ENCODE assay signal across 22 cellular contexts in the genomic region with DNA sequence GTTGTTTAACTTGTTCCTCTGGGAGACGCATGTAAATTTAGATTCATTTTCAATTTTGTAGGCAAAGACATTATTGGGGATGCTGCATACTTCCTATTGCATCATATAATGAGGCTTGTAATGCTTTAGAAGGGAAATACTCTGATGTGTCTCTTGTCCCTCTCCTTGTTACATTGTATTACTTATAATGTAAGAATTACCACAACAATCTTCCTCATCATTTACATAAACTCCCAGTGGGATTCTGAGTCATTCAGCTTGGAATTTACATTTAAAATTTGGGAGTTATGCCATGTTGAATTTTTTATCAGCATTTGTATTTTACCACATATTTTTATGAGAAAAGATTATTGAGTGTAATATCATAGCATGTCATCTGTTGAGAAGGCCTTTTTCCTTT.
DNase-seq lines count a peak whose midpoint lies in the region; ATAC-seq, FAIRE-seq and TF ChIP-seq lines count a peak whose summit lies in the region.
"Had no signal": no experiment of that assay in that cellular context is flagged by ENCODE, and none has a peak within 500 bp of the region (broad histone marks: within the 10 kb centered on the region; RNA-seq: fewer than 3 reads in every experiment).

No MANE protein-coding gene starts in this region.

- no peaks in the 10 kb centered on the region for H3K36me3 Mint-ChIP-seq in activated naive CD4-positive, alpha-beta T cell treated with anti-CD3 and anti-CD28 coated beads, Interleukin-2, amount 10 ng/mL, durations not matched to agents 7 days and 5 days
- no peaks in the 10 kb centered on the region for H3K36me3 Mint-ChIP-seq in endodermal cell (ENCODE audit: low read depth)

- no peak overlapping the region for H3K4me3 Mint-ChIP-seq in activated naive CD4-positive, alpha-beta T cell treated with anti-CD3 and anti-CD28 coated beads, Interleukin-2, amount 10 ng/mL, durations not matched to agents 7 days and 5 days
- no peak overlapping the region for H3K4me3 Mint-ChIP-seq in endodermal cell
- H3K4me3 Mint-ChIP-seq: activated CD4-positive, alpha-beta T cell treated with anti-CD3 and anti-CD28 coated beads for 36 hours; natural killer cell had no signal

- POLR2A ChIA-PET in HepG2 (lab: Yijun Ruan, JAX): no interaction called here

- no peaks in the 10 kb centered on the region for H3K79me2 ChIP-seq in HepG2 (ENCODE audit: insufficient read depth, low read length)

- TF ChIP-seq POLR2A in HepG2 (IDR thresholded peaks at IDR 0.05; ENCODE audit: insufficient read depth in 1 of 2, low read depth in 2 of 2, low read length in 2 of 2): no peak
- TF ChIP-seq POLR2A in right lobe of liver (IDR thresholded peaks at IDR 0.05): no peak

- no peak overlapping the region for H2AFZ ChIP-seq in HepG2 (ENCODE audit: low read length)

- H3K27ac ChIP-seq in HepG2 (ENCODE audit: extremely low read length, insufficient read depth, low read length) (no peak overlapping the region), right lobe of liver (no peak overlapping the region), endodermal cell (ENCODE audit: low read depth, low read length) (no peak overlapping the region)
- H3K27ac ChIP-seq: A549, psoas muscle, SJSA1 had no signal

- in situ Hi-C loops in HepG2 (cut with HindIII; ENCODE audit: extremely low pct_ligation_motif_present, low pct_unique_long_range_greater_than_20kb): no loop called here

- no peaks in the 10 kb centered on the region for H3K4me1 Mint-ChIP-seq in activated naive CD4-positive, alpha-beta T cell treated with anti-CD3 and anti-CD28 coated beads, Interleukin-2, amount 10 ng/mL, durations not matched to agents 7 days and 5 days
- peaks cover 4% of the 10 kb centered on the region for H3K4me1 Mint-ChIP-seq in endodermal cell
- H3K4me1 Mint-ChIP-seq: activated CD4-positive, alpha-beta T cell treated with anti-CD3 and anti-CD28 coated beads for 36 hours; natural killer cell had no signal

- TF ChIP-seq EP300 in HepG2 (IDR thresholded peaks at IDR 0.05; ENCODE audit: low read depth in 2 of 2, low read length in 2 of 2): no peak
- no peak for TF ChIP-seq EP300 in HepG2 (CRISPR knock-in tag; IDR thresholded peaks at IDR 0.05; ENCODE audit: borderline replicate concordance)

- BruUV-seq in HepG2 (replicated peaks; lab: Mats Ljungman, UMichigan): no TSS peak

- TF ChIP-seq CTCF in HepG2 (CRISPR knock-in tag; IDR thresholded peaks at IDR 0.05) (no peak), right lobe of liver (IDR thresholded peaks at IDR 0.05) (no peak), fibroblast of pulmonary artery (IDR thresholded peaks at IDR 0.05; ENCODE audit: low read length, missing control alignments) (no peak), endodermal cell (conservative IDR thresholded peaks at IDR 0.05) (no peak)

- H3K4me1 ChIP-seq in HepG2 (ENCODE audit: insufficient read depth, low read length) (no peaks in the 10 kb centered on the region), right lobe of liver (no peaks in the 10 kb centered on the region), endodermal cell (ENCODE audit: control insufficient read depth, insufficient read depth, low read length) (no peaks in the 10 kb centered on the region)
- H3K4me1 ChIP-seq: A549, psoas muscle, SJSA1 had no signal

- intact Hi-C loops in HepG2 (cut with micrococcal nuclease; ENCODE audit: unreplicated experiment) (no loop called here), right lobe of liver (cut with DNase I) (no loop called here)

- H3K4me3 ChIP-seq in HepG2 (replicated peaks in 1 of 3; ENCODE audit: insufficient read depth in 1 of 3, low read depth in 2 of 3, low read length in 3 of 3) (no peak overlapping the region), right lobe of liver (no peak overlapping the region), fibroblast of pulmonary artery (replicated peaks; ENCODE audit: low read depth, low read length) (no peak overlapping the region), endodermal cell (ENCODE audit: low read length) (no peak overlapping the region)
- H3K4me3 ChIP-seq: A549, psoas muscle, SJSA1 had no signal

- FAIRE-seq in HepG2 (lab: Jason Lieb, UNC): no peak
- FAIRE-seq: A549, bronchial epithelial cell, frontal cortex had no signal

- CTCF ChIA-PET in HepG2 (lab: Yijun Ruan, JAX; ENCODE audit: low intra/inter-chr PET ratio, low total read pairs): no interaction called here
- CTCF ChIA-PET in activated naive CD4-positive, alpha-beta T cell treated with anti-CD3 and anti-CD28 coated beads, Interleukin-2, amount 10 ng/mL, durations not matched to agents 7 days and 5 days (lab: Charles Lee): no interaction called here

- H3K27ac Mint-ChIP-seq in activated naive CD4-positive, alpha-beta T cell treated with anti-CD3 and anti-CD28 coated beads, Interleukin-2, amount 10 ng/mL, durations not matched to agents 7 days and 5 days: no peak overlapping the region
- H3K27ac Mint-ChIP-seq in endodermal cell: no peak overlapping the region
- H3K27ac Mint-ChIP-seq: activated CD4-positive, alpha-beta T cell treated with anti-CD3 and anti-CD28 coated beads for 36 hours; natural killer cell had no signal

- DNase-seq in HepG2 (ENCODE audit: low spot score) (no peak), right lobe of liver (no peak), amniotic epithelial cell (ENCODE audit: low read depth) (peak; percentile 42), fibroblast of pulmonary artery (ENCODE audit: low read depth) (peak; percentile 83), endodermal cell (no peak), epidermal melanocyte (ENCODE audit: insufficient read length, low spot score) (no peak)
- no peak for DNase-seq in activated naive CD4-positive, alpha-beta T cell treated with anti-CD3 and anti-CD28 coated beads, Interleukin-2, amount 10 ng/mL, durations not matched to agents 7 days and 5 days
- DNase-seq: activated CD4-positive, alpha-beta T cell treated with anti-CD3 and anti-CD28 coated beads for 36 hours; activated CD8-positive, alpha-beta memory T cell treated with anti-CD3 and anti-CD28 coated beads, Interleukin-2, amount 50 U/mL, for 4 hours; activated naive CD4-positive, alpha-beta T cell; MV-4-11; natural killer cell; NCI-H2081; NCI-H526 treated with DMSO at 0.1 percent for 48 hours; OCI-M1; psoas muscle; stimulated activated naive CD8-positive, alpha-beta T cell treated with anti-CD3 and anti-CD28 coated beads, Interleukin-15, Interleukin-2, amounts not matched to agents 100 U/mL and 50 U/mL, for 24 hours had no signal

- no peak overlapping the region for H3K4me2 ChIP-seq in HepG2 (ENCODE audit: low read depth, low read length)
- H3K4me2 ChIP-seq: A549 had no signal

- peaks cover 64% of the 10 kb centered on the region for H3K9me3 ChIP-seq in HepG2 (ENCODE audit: low read length)
- H3K9me3 ChIP-seq in right lobe of liver: no peaks in the 10 kb centered on the region
- no peaks in the 10 kb centered on the region for H3K9me3 ChIP-seq in endodermal cell (ENCODE audit: control insufficient read depth, low read length)
- H3K9me3 ChIP-seq: A549, psoas muscle had no signal

- H3K9me3 Mint-ChIP-seq in activated naive CD4-positive, alpha-beta T cell treated with anti-CD3 and anti-CD28 coated beads, Interleukin-2, amount 10 ng/mL, durations not matched to agents 7 days and 5 days: peaks cover 18% of the 10 kb centered on the region
- no peaks in the 10 kb centered on the region for H3K9me3 Mint-ChIP-seq in endodermal cell

- no peaks in the 10 kb centered on the region for H4K20me1 ChIP-seq in HepG2 (ENCODE audit: insufficient read depth, low read length)

- H3K9ac ChIP-seq in HepG2 (ENCODE audit: insufficient read depth, low read depth, low read length) (no peak overlapping the region), endodermal cell (ENCODE audit: extremely low read depth, low read length, poor library complexity, severe bottlenecking) (no peak overlapping the region)

- no peaks in the 10 kb centered on the region for H3K36me3 ChIP-seq in HepG2 (replicated peaks in 1 of 2; ENCODE audit: control insufficient read depth in 1 of 2, insufficient read depth in 2 of 2, low read length in 2 of 2)
- H3K36me3 ChIP-seq in right lobe of liver: no peaks in the 10 kb centered on the region
- H3K36me3 ChIP-seq in endodermal cell (ENCODE audit: control insufficient read depth, insufficient read depth, low read length): no peaks in the 10 kb centered on the region
- H3K36me3 ChIP-seq: SJSA1 had no signal

- 55% methylated on average over 1 of the region's 1 CpG for WGBS in HepG2 (ENCODE audit: low lambda C conversion rate)
- 80% methylated on average over 1 of the region's 1 CpG for WGBS in right lobe of liver (ENCODE audit: insufficient coverage, low coverage, low lambda C conversion rate, missing lambda C conversion rate)
- whole genome bisulfite sequencing in endodermal cell (ENCODE audit: insufficient coverage in 1 of 2, insufficient read length in 1 of 2), 2 experiments: 100% methylated on average over 1 of the region's 1 CpG; no CpG with 5 or more reads in 1 of the 2 experiments

- H3K27me3 ChIP-seq in HepG2 (ENCODE audit: control insufficient read depth in 1 of 2, insufficient read depth in 2 of 2, low read length in 2 of 2) (no peaks in the 10 kb centered on the region), right lobe of liver (no peaks in the 10 kb centered on the region), endodermal cell (ENCODE audit: control insufficient read depth, insufficient read depth, low read length, poor library complexity, severe bottlenecking) (no peaks in the 10 kb centered on the region)
- H3K27me3 ChIP-seq: SJSA1 had no signal

- no peak for TF ChIP-seq RAD21 in HepG2 (CRISPR knock-in tag; IDR thresholded peaks at IDR 0.05)

- ATAC-seq in HepG2 (no peak), right lobe of liver (no peak), GM21360 (IDR thresholded peaks at IDR 0.05; ENCODE audit: unreplicated experiment) (no peak)
- ATAC-seq: A549; activated CD4-positive, alpha-beta T cell treated with anti-CD3 and anti-CD28 coated beads for 36 hours; natural killer cell; psoas muscle; stimulated activated naive CD8-positive, alpha-beta T cell treated with anti-CD3 and anti-CD28 coated beads, Interleukin-15, Interleukin-2, amounts not matched to agents 100 U/mL and 50 U/mL, for 24 hours had no signal

- H3K27me3 Mint-ChIP-seq in activated naive CD4-positive, alpha-beta T cell treated with anti-CD3 and anti-CD28 coated beads, Interleukin-2, amount 10 ng/mL, durations not matched to agents 7 days and 5 days: no peaks in the 10 kb centered on the region
- H3K27me3 Mint-ChIP-seq in endodermal cell (ENCODE audit: insufficient read depth): no peaks in the 10 kb centered on the region
- H3K27me3 Mint-ChIP-seq: activated CD4-positive, alpha-beta T cell treated with anti-CD3 and anti-CD28 coated beads for 36 hours had no signal

TF ChIP-seq in HepG2, 621 proteins besides CTCF, POLR2A, EP300 and RAD21:
- TF ChIP-seq CEBPB (IDR thresholded peaks at IDR 0.05; ENCODE audit: borderline replicate concordance, low read depth, low read length) (peak; percentile 42; the same call in 1 of the 2 replicates), MEF2D (CRISPR knock-in tag; IDR thresholded peaks at IDR 0.05) (no peak), ATF7 (IDR thresholded peaks at IDR 0.05) (peak; percentile 27; the same call in 1 of the 2 replicates), ATF7 (CRISPR knock-in tag; IDR thresholded peaks at IDR 0.05) (no peak), NFIB (CRISPR knock-in tag; IDR thresholded peaks at IDR 0.05; ENCODE audit: borderline replicate concordance) (no peak)
TF ChIP-seq in HepG2: peak in this region for 2.

Comparison
In these comparisons a context has a peak if more than half of its experiments do, and no peak if none do; other contexts are left out.
1. DNase-seq: peak in amniotic epithelial cell (single experiment) and fibroblast of pulmonary artery (single experiment); none in HepG2 (single experiment), right lobe of liver (0 of 3), activated naive CD4-positive, alpha-beta T cell treated with anti-CD3 and anti-CD28 coated beads, Interleukin-2, amount 10 ng/mL, durations not matched to agents 7 days and 5 days (single experiment), endodermal cell (single experiment) and epidermal melanocyte (single experiment).